In genomic region chr4:121800961-121801714, GRCh38 we compare ENCODE assay signal across 8 cellular contexts. TPM values are rescaled to one million over a fixed set of nuclear protein-coding genes. Genes with fewer than 3 reads are reported as not detected.
DNase-seq lines count a peak whose midpoint lies in the region; ATAC-seq and TF ChIP-seq lines count a peak whose summit lies in the region.

Gene EXOSC9, plus strand, starts transcription at chr4:121801323. Its CDS starts 102 bp downstream, at chr4:121801425.

- peaks cover 18 to 30% of the 10 kb centered on the region in 2 donors for H3K4me1 Mint-ChIP-seq in effector memory CD8-positive, alpha-beta T cell (ENCODE audit: low read depth in 2 of 2)
- H3K4me1 Mint-ChIP-seq in memory B cell = peaks cover 20% of the 10 kb centered on the region

- DNase-seq in CMK (ENCODE audit: low read depth) = peak; percentile 83
- peak; percentile 78 for DNase-seq in GM20000 (ENCODE audit: low spot score)
- DNase-seq in HT-29 (ENCODE audit: low spot score) = peak; percentile 92
- peak; percentile 80 for DNase-seq in NOMO-1 treated with DMSO at 0.1 percent for 48 hours (lab: John Stamatoyannopoulos, UW; ENCODE audit: unreplicated experiment)
- DNase-seq in activated CD8-positive, alpha-beta memory T cell treated with anti-CD3 and anti-CD28 coated beads for 4 hours (ENCODE audit: low read depth in 2 of 2) = peak; percentile 89 to 90
- DNase-seq in effector memory CD8-positive, alpha-beta T cell = peak; percentile 95 to 98 (median 96)
- peak; percentile 96 to 99 for DNase-seq in memory B cell (ENCODE audit: low spot score in 2 of 2)
- peak; percentile 83 for DNase-seq in stimulated activated CD8-positive, alpha-beta memory T cell treated with anti-CD3 and anti-CD28 coated beads, Interleukin-12 subunit alpha, Interleukin-12 subunit beta, amount 100 ng/mL, for 24 hours (ENCODE audit: extremely low read depth)

- H3K9me3 Mint-ChIP-seq in effector memory CD8-positive, alpha-beta T cell = no peaks in the 10 kb centered on the region
- no peaks in the 10 kb centered on the region for H3K9me3 Mint-ChIP-seq in memory B cell

- no peaks in the 10 kb centered on the region for H3K27me3 Mint-ChIP-seq in effector memory CD8-positive, alpha-beta T cell
- no peaks in the 10 kb centered on the region for H3K27me3 Mint-ChIP-seq in memory B cell

- peaks cover 47% of the 10 kb centered on the region for H3K36me3 Mint-ChIP-seq in effector memory CD8-positive, alpha-beta T cell (ENCODE audit: insufficient read depth)
- peaks cover 8% of the 10 kb centered on the region for H3K36me3 Mint-ChIP-seq in memory B cell

- ATAC-seq in effector memory CD8-positive, alpha-beta T cell (replicated peaks) = peak; percentile 79
- peak; percentile 77 for ATAC-seq in memory B cell (ENCODE audit: low read depth)

- no peak for TF ChIP-seq CTCF in GM20000 (IDR thresholded peaks at IDR 0.05; ENCODE audit: extremely low read depth, missing control alignments)

- peak within 1 kb of the TSS; percentile 87 to 88 for H3K4me3 Mint-ChIP-seq in effector memory CD8-positive, alpha-beta T cell
- H3K4me3 Mint-ChIP-seq in memory B cell = peak within 1 kb of the TSS; percentile 93

- peak within 1 kb of the TSS; percentile 96 to 98 for H3K27ac Mint-ChIP-seq in effector memory CD8-positive, alpha-beta T cell
- H3K27ac Mint-ChIP-seq in memory B cell = peak within 1 kb of the TSS; percentile 98

RNA-seq across cellular contexts. Expression of gene EXOSC9, which starts in this region (rescaled TPM):
- 19.0 and 24.6 TPM in 2 replicates for total RNA-seq in HT-29 (2014; rRNA removed; shearing (Covaris generic))

Comparison
In these comparisons a context has a peak if more than half of its experiments do, and no peak if none do; other contexts are left out.
1. Peak in every context shown above with its lines: DNase-seq and ATAC-seq.